8 cellular contexts compared by ENCODE assay signal in the genomic region with DNA sequence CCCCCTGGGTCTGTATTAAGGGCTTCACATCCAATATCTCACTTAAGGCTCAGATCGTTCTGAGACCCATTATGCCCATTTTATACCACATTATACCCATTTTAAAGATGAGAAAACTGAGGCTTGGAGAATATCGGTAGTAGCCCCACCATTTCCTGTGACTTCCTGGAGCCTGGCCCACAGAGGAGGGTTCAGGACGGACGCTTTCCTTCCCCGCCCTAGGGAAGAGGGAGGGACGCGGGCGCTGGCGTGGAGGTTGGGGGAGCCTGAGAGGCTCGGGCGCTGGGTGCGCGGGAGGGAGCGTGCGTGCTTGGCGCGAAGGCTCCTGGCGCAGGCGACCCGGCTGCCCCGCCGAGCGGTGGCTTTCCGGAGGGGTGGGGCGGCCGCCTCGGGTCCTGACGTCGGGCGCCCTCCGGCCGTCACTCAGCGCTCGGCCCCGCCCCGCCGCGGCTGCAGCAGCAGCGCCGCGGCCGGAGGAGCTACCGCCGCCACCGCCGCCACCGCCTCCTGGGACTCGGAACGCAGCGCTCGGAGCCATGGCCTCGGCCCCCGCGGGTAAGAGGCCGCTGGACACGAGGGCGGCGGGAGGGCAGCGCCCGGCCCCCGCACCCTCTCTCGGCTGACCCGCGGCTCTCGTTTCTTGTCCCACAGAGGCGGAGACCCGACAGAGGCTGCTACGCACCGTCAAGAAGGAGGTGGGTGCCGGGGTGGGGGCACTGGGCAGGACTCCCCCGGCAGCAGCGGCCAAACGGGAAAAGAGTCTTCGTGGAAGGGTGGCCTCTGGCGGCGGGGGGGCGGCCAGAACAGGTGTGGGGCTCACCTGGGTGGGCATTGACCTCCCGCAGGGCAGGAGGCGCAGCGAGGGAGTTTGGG. TPM values are rescaled to one million over a fixed set of nuclear protein-coding genes. Genes with fewer than 3 reads are reported as not detected.
A peak's percentile ranks its signal among the peaks of the same experiment; 100 is the strongest.
DNase-seq lines count a peak whose midpoint lies in the region; ATAC-seq and TF ChIP-seq lines count a peak whose summit lies in the region.

A gene with protein sequence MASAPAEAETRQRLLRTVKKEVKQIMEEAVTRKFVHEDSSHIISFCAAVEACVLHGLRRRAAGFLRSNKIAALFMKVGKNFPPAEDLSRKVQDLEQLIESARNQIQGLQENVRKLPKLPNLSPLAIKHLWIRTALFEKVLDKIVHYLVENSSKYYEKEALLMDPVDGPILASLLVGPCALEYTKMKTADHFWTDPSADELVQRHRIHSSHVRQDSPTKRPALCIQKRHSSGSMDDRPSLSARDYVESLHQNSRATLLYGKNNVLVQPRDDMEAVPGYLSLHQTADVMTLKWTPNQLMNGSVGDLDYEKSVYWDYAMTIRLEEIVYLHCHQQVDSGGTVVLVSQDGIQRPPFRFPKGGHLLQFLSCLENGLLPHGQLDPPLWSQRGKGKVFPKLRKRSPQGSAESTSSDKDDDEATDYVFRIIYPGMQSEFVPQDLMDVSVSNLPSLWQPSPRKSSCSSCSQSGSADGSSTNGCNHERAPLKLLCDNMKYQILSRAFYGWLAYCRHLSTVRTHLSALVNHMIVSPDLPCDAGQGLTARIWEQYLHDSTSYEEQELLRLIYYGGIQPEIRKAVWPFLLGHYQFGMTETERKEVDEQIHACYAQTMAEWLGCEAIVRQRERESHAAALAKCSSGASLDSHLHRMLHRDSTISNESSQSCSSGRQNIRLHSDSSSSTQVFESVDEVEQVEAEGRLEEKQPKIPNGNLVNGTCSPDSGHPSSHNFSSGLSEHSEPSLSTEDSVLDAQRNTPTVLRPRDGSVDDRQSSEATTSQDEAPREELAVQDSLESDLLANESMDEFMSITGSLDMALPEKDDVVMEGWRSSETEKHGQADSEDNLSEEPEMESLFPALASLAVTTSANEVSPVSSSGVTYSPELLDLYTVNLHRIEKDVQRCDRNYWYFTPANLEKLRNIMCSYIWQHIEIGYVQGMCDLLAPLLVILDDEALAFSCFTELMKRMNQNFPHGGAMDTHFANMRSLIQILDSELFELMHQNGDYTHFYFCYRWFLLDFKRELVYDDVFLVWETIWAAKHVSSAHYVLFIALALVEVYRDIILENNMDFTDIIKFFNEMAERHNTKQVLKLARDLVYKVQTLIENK (plus strand): TSS at position 422 of the 873 bp plus-strand sequence. CDS start 115 bp downstream, at position 537.

- no peaks in the 10 kb centered on the region for H3K27me3 Mint-ChIP-seq in activated naive CD4-positive, alpha-beta T cell treated with anti-CD3 and anti-CD28 coated beads, Interleukin-2, amount 50 U/mL, for 24 hours
- H3K27me3 Mint-ChIP-seq in osteocyte (ENCODE audit: unreplicated experiment) = peaks cover 30% of the 10 kb centered on the region

- no peak within 1 kb of the TSS for H3K27ac Mint-ChIP-seq in activated naive CD4-positive, alpha-beta T cell treated with anti-CD3 and anti-CD28 coated beads, Interleukin-2, amount 50 U/mL, for 24 hours
- no peak within 1 kb of the TSS for H3K27ac Mint-ChIP-seq in osteocyte (ENCODE audit: unreplicated experiment)

- H3K27ac ChIP-seq in temporal lobe (ENCODE audit: low read depth, low read length) = peak within 1 kb of the TSS; percentile 79

- DNase-seq in GM12865 (ENCODE audit: low read depth) = peak; percentile 57
- peak; percentile 81 for DNase-seq in KBM-7
- DNase-seq in Right ventricle myocardium inferior (ENCODE audit: missing footprints) = peak; percentile 89
- no peak for DNase-seq in osteocyte (ENCODE audit: extremely low spot score, unreplicated experiment)

- no peaks in the 10 kb centered on the region for H3K9me3 Mint-ChIP-seq in activated naive CD4-positive, alpha-beta T cell treated with anti-CD3 and anti-CD28 coated beads, Interleukin-2, amount 50 U/mL, for 24 hours
- no peaks in the 10 kb centered on the region for H3K9me3 Mint-ChIP-seq in osteocyte (ENCODE audit: unreplicated experiment)

- H3K4me3 ChIP-seq in GM12865 (ENCODE audit: low read depth, low read length) = peak within 1 kb of the TSS; percentile 47

- in situ Hi-C loops in KBM-7 (cut with MboI; ENCODE audit: low pct_unique_long_range_greater_than_20kb, low sequenced_read_pairs) = no loop called here

- intact Hi-C loops in Right ventricle myocardium inferior (cut with DNase I) = no loop called here

- peaks cover 19% of the 10 kb centered on the region for H3K4me1 Mint-ChIP-seq in activated naive CD4-positive, alpha-beta T cell treated with anti-CD3 and anti-CD28 coated beads, Interleukin-2, amount 50 U/mL, for 24 hours
- no peaks in the 10 kb centered on the region for H3K4me1 Mint-ChIP-seq in osteocyte (ENCODE audit: unreplicated experiment)

- H3K4me3 Mint-ChIP-seq in activated naive CD4-positive, alpha-beta T cell treated with anti-CD3 and anti-CD28 coated beads, Interleukin-2, amount 50 U/mL, for 24 hours = peak within 1 kb of the TSS; percentile 80
- H3K4me3 Mint-ChIP-seq in osteocyte (ENCODE audit: unreplicated experiment) = peak within 1 kb of the TSS; percentile 51

- TF ChIP-seq CTCF in GM12865 (IDR thresholded peaks at IDR 0.05; ENCODE audit: insufficient read depth, low read depth, low read length, missing control alignments) (no peak), osteocyte (IDR thresholded peaks at IDR 0.05) (no peak)

- H3K36me3 Mint-ChIP-seq in activated naive CD4-positive, alpha-beta T cell treated with anti-CD3 and anti-CD28 coated beads, Interleukin-2, amount 50 U/mL, for 24 hours = no peaks in the 10 kb centered on the region
- H3K36me3 Mint-ChIP-seq in osteocyte (ENCODE audit: unreplicated experiment) = no peaks in the 10 kb centered on the region

- ATAC-seq in SK-N-SH treated with all-trans-retinoic acid at 6 μM for 48 hours (peak; percentile 85), Right ventricle myocardium inferior (peak; percentile 89), HG02938 (IDR thresholded peaks at IDR 0.05; ENCODE audit: unreplicated experiment) (no peak)

TF ChIP-seq in SK-N-SH treated with all-trans-retinoic acid at 6 μM for 48 hours, 23 proteins besides CTCF, POLR2A, EP300 and RAD21 (continues in another document):
- TF ChIP-seq, protein P1, sequence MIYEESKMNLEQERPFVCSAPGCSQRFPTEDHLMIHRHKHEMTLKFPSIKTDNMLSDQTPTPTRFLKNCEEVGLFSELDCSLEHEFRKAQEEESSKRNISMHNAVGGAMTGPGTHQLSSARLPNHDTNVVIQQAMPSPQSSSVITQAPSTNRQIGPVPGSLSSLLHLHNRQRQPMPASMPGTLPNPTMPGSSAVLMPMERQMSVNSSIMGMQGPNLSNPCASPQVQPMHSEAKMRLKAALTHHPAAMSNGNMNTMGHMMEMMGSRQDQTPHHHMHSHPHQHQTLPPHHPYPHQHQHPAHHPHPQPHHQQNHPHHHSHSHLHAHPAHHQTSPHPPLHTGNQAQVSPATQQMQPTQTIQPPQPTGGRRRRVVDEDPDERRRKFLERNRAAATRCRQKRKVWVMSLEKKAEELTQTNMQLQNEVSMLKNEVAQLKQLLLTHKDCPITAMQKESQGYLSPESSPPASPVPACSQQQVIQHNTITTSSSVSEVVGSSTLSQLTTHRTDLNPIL (CRISPR knock-in tag; IDR thresholded peaks at IDR 0.05; ENCODE audit: low read depth) = 0 out of 2 replicates have a peak, but pooled peaks have one; percentile 24
- TF ChIP-seq TSHZ2 (CRISPR knock-in tag; IDR thresholded peaks at IDR 0.05) = peak; percentile 66; the same call in 1 of the 2 replicates
- TF ChIP-seq, protein P2, sequence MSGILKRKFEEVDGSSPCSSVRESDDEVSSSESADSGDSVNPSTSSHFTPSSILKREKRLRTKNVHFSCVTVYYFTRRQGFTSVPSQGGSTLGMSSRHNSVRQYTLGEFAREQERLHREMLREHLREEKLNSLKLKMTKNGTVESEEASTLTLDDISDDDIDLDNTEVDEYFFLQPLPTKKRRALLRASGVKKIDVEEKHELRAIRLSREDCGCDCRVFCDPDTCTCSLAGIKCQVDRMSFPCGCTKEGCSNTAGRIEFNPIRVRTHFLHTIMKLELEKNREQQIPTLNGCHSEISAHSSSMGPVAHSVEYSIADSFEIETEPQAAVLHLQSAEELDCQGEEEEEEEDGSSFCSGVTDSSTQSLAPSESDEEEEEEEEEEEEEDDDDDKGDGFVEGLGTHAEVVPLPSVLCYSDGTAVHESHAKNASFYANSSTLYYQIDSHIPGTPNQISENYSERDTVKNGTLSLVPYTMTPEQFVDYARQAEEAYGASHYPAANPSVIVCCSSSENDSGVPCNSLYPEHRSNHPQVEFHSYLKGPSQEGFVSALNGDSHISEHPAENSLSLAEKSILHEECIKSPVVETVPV (CRISPR knock-in tag; IDR thresholded peaks at IDR 0.05) = 0 out of 2 replicates have a peak, but pooled peaks have one; percentile 16

RNA-seq across cellular contexts. Expression of the gene that starts here (rescaled TPM):
- total RNA-seq in Right ventricle myocardium inferior (7.5 TPM), osteocyte (not detected in 2 replicates), temporal lobe (10.1 TPM)
